1 cellular context compared by ENCODE assay signal in the genomic region with DNA sequence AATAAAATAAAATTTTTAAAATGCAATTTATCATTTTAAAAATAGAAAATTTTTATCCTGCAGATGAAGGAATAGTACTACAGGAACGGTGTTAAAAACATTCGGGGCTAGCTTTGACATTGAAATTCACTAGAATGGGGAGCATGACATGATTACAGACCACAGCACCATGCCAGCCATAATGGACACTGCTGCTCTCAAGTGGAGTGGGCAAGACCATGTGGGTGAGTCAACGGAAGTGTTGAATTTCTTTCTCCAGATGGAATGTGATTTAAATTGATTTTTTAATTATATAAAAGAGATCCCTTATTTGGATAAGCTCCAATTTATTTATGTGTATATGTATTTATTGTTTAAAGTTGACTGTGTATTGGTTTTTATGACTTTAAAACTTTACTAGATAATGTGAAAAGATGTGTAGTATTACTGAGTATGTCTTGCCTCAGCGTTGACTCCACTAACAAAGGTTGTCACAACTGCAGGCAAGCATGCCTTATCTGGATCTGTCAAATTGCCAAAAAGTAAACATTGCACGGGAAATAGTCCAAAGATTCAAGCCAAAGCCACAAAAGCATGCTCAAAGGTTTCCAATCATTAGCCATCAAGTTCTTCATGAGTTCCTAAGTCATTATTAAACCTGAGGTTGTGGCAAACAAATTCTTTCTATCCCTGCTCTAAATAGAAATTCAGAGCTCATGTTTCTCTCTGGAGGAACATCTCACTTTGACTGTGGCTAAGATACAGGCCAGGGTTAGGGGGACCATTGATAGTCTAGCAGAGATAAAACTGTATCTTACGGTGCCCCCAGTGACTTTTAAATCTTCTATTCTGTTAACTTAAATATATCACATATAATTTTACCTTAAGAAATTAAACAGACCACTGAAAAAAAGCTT.
TF ChIP-seq lines count a peak whose summit lies in the region.

No MANE protein-coding gene starts in this region.

TF ChIP-seq in SK-N-SH, 30 proteins besides CTCF, POLR2A, EP300 and RAD21 (continued from another document):
- peak; percentile 100 for TF ChIP-seq NFIC (IDR thresholded peaks at IDR 0.05; ENCODE audit: borderline replicate concordance)
- TF ChIP-seq USF2 (IDR thresholded peaks at IDR 0.05; ENCODE audit: borderline replicate concordance, low read depth, low read length) = no peak
- TF ChIP-seq RXRA (IDR thresholded peaks at IDR 0.05; ENCODE audit: borderline replicate concordance, low read depth) = peak; percentile 71; the same call in 1 of the 2 replicates
- peak; percentile 28; the same call in 1 of the 2 replicates for TF ChIP-seq YY1 (IDR thresholded peaks at IDR 0.05; ENCODE audit: low read depth)
- 0 out of 2 replicates have a peak, but pooled peaks have one; percentile 10 for TF ChIP-seq RCOR1 (IDR thresholded peaks at IDR 0.05; ENCODE audit: low read length)
- TF ChIP-seq TEAD4 (IDR thresholded peaks at IDR 0.05; ENCODE audit: borderline replicate concordance, insufficient read depth) = peak; percentile 99
- 0 out of 2 replicates have a peak, but pooled peaks have one; percentile 38 for TF ChIP-seq ELF1 (IDR thresholded peaks at IDR 0.05)
- TF ChIP-seq USF1 (IDR thresholded peaks at IDR 0.05; ENCODE audit: borderline replicate concordance, low read depth) = peak; percentile 41; the same call in 1 of the 2 replicates
- TF ChIP-seq FOSL2 (IDR thresholded peaks at IDR 0.05; ENCODE audit: borderline replicate concordance, low read depth) = peak; percentile 82; the same call in 1 of the 2 replicates
- TF ChIP-seq ZBTB33 (IDR thresholded peaks at IDR 0.05; ENCODE audit: borderline replicate concordance, low read depth) = peak; percentile 80; the same call in 1 of the 2 replicates
- TF ChIP-seq MXI1 (IDR thresholded peaks at IDR 0.05; ENCODE audit: low read depth, low read length) = no peak
- peak; percentile 83; the same call in 1 of the 2 replicates for TF ChIP-seq POLR2AphosphoS5 (IDR thresholded peaks at IDR 0.05; ENCODE audit: low read depth, low read length)
- no peak for TF ChIP-seq NRF1 (IDR thresholded peaks at IDR 0.05; ENCODE audit: low read depth, low read length)
- no peak for TF ChIP-seq CHD2 (IDR thresholded peaks at IDR 0.05; ENCODE audit: low read length, partially characterized antibody)
- TF ChIP-seq FOXJ3 (CRISPR knock-in tag; IDR thresholded peaks at IDR 0.05) = no peak
- no peak for TF ChIP-seq TAF1 (IDR thresholded peaks at IDR 0.05; ENCODE audit: borderline replicate concordance, low read depth, low read length)
- peak; percentile 88 for TF ChIP-seq SIN3A (IDR thresholded peaks at IDR 0.05; ENCODE audit: borderline replicate concordance, low read depth, low read length)
- TF ChIP-seq MAX (IDR thresholded peaks at IDR 0.05; ENCODE audit: low read depth) = peak; percentile 85
TF ChIP-seq in SK-N-SH: peak in this region for 18.
